11 cellular contexts compared by ENCODE assay signal in genomic region chr20:49584418-49585382, GRCh38. TPM values are rescaled to one million over a fixed set of nuclear protein-coding genes. Genes with fewer than 3 reads are reported as not detected.
A peak's percentile ranks its signal among the peaks of the same experiment; 100 is the strongest.
DNase-seq lines count a peak whose midpoint lies in the region; ATAC-seq and TF ChIP-seq lines count a peak whose summit lies in the region.
"Had no signal": no experiment of that assay in that cellular context is flagged by ENCODE, and none has a peak within 500 bp of the region (broad histone marks: within the 10 kb centered on the region; RNA-seq: fewer than 3 reads in every experiment).

No MANE protein-coding gene starts in this region.

- peaks cover 37% of the 10 kb centered on the region for H3K4me1 ChIP-seq in BLaER1
- peaks cover 0 to 82% (median 20%) of the 10 kb centered on the region in 3 donors for H3K4me1 ChIP-seq in gastroesophageal sphincter
- peaks cover 66% of the 10 kb centered on the region for H3K4me1 ChIP-seq in osteoblast (ENCODE audit: insufficient read depth, low read length)
- H3K4me1 ChIP-seq in HAP-1, result no peaks in the 10 kb centered on the region

- WGBS in gastroesophageal sphincter (ENCODE audit: low coverage in 1 of 2), 2 donors, result 72 to 73% methylated on average over 7 to 13 of the region's 14 CpGs

- TF ChIP-seq CTCF in NB4 (IDR thresholded peaks at IDR 0.05; ENCODE audit: low read depth, low read length), result no peak
- no peak for TF ChIP-seq CTCF in gastroesophageal sphincter (IDR thresholded peaks at IDR 0.05)
- TF ChIP-seq CTCF in osteoblast (IDR thresholded peaks at IDR 0.05; ENCODE audit: extremely low read depth, low read depth, low read length), result no peak
- no peak for TF ChIP-seq CTCF in HFFc6 (IDR thresholded peaks at IDR 0.05)

- in situ Hi-C loops in HAP-1 (cut with MboI; ENCODE audit: low sequenced_read_pairs), result no loop called here

- no peak overlapping the region for H3K4me3 Mint-ChIP-seq in HFFc6
- H3K4me3 Mint-ChIP-seq: activated T-cell treated with anti-CD3 and anti-CD28 coated beads, Interleukin-2, amount 50 U/mL, for 4 hours; CD4-positive, alpha-beta T cell; dendritic cell treated with granulocyte-macrophage colony-stimulating factor and Interleukin-4, amounts not matched to agents 40 ng/mL and 50 ng/mL, for 4 days had no signal

- H3K4me1 Mint-ChIP-seq in HFFc6 (ENCODE audit: low read depth), result peaks cover 72% of the 10 kb centered on the region

- H2AFZ ChIP-seq in osteoblast (ENCODE audit: low read length), result no peak overlapping the region

- no peaks in the 10 kb centered on the region for H3K79me2 ChIP-seq in osteoblast (ENCODE audit: insufficient read depth, low read length)

- peak; percentile 30 for ATAC-seq in gastroesophageal sphincter
- ATAC-seq: activated T-cell treated with anti-CD3 and anti-CD28 coated beads, Interleukin-2, amount 50 U/mL, for 4 hours had no signal

- H3K4me3 ChIP-seq in BLaER1, result no peak overlapping the region
- no peak overlapping the region for H3K4me3 ChIP-seq in NB4 (ENCODE audit: low read depth, low read length)
- no peak overlapping the region for H3K4me3 ChIP-seq in gastroesophageal sphincter
- no peak overlapping the region for H3K4me3 ChIP-seq in osteoblast (ENCODE audit: insufficient read depth, low read length)
- no peak overlapping the region for H3K4me3 ChIP-seq in HAP-1

- no peak overlapping the region for H3K9ac ChIP-seq in BLaER1

- H3K36me3 Mint-ChIP-seq in HFFc6 (ENCODE audit: low read depth), result peaks cover 10% of the 10 kb centered on the region

- H3K4me2 ChIP-seq in BLaER1, result peak overlapping the region; percentile 0; the same call in 1 of the 2 replicates
- no peak overlapping the region for H3K4me2 ChIP-seq in osteoblast (ENCODE audit: insufficient read depth, low read length)

- H3K27ac Mint-ChIP-seq in HFFc6, result no peak overlapping the region
- H3K27ac Mint-ChIP-seq: CD4-positive, alpha-beta T cell had no signal

- DNase-seq in NB4 (ENCODE audit: low read depth) (peak; percentile 51), osteoblast (ENCODE audit: insufficient read length, low spot score, missing footprints) (no peak), HAP-1 (ENCODE audit: low spot score in 2 of 2) (no peak), COLO668 (lab: John Stamatoyannopoulos, UW; ENCODE audit: unreplicated experiment) (no peak), head of caudate nucleus (no peak), HFFc6 (no peak)
- DNase-seq: activated T-cell treated with anti-CD3 and anti-CD28 coated beads, Interleukin-2, amount 50 U/mL, for 4 hours; CD4-positive, alpha-beta T cell had no signal

- H3K27me3 Mint-ChIP-seq in HFFc6 (ENCODE audit: insufficient read depth), result peaks cover 40% of the 10 kb centered on the region

- H3K9me3 Mint-ChIP-seq in HFFc6, result peaks cover 15% of the 10 kb centered on the region

- H3K27me3 ChIP-seq in BLaER1 (no peaks in the 10 kb centered on the region), gastroesophageal sphincter (no peaks in the 10 kb centered on the region), osteoblast (ENCODE audit: insufficient read depth, low read length) (no peaks in the 10 kb centered on the region), HAP-1 (ENCODE audit: low read depth) (no peaks in the 10 kb centered on the region)

- H4K20me1 ChIP-seq in BLaER1 (no peaks in the 10 kb centered on the region), osteoblast (ENCODE audit: insufficient read depth, low read length) (no peaks in the 10 kb centered on the region)

- peaks cover 8% of the 10 kb centered on the region for H3K9me3 ChIP-seq in BLaER1
- H3K9me3 ChIP-seq in gastroesophageal sphincter, result peaks cover 0 to 7% (median 0%) of the 10 kb centered on the region in 3 donors
- H3K9me3 ChIP-seq in osteoblast (ENCODE audit: low read depth, low read length), result peaks cover 4% of the 10 kb centered on the region
- no peaks in the 10 kb centered on the region for H3K9me3 ChIP-seq in HAP-1

- no peak for TF ChIP-seq EP300 in gastroesophageal sphincter (IDR thresholded peaks at IDR 0.05)

- H3K36me3 ChIP-seq in BLaER1, result no peaks in the 10 kb centered on the region
- H3K36me3 ChIP-seq in gastroesophageal sphincter, result no peaks in the 10 kb centered on the region
- H3K36me3 ChIP-seq in osteoblast (ENCODE audit: insufficient read depth, low read length), result no peaks in the 10 kb centered on the region
- no peaks in the 10 kb centered on the region for H3K36me3 ChIP-seq in HAP-1 (replicated peaks)

- no peak overlapping the region; the same call in 1 of the 2 replicates for H3K27ac ChIP-seq in BLaER1
- peak overlapping the region; percentile 26 to 79 (median 76) for H3K27ac ChIP-seq in gastroesophageal sphincter
- peak overlapping the region; percentile 17 for H3K27ac ChIP-seq in osteoblast (ENCODE audit: low read depth, low read length)

- no peak for TF ChIP-seq POLR2A in NB4 (IDR thresholded peaks at IDR 0.05; ENCODE audit: extremely low read depth, insufficient read length)
- TF ChIP-seq POLR2A in gastroesophageal sphincter (IDR thresholded peaks at IDR 0.05), result no peak

- intact Hi-C loops in head of caudate nucleus (cut with DNase I), result no loop called here

RNA-seq across cellular contexts. Expression of gene PTGIS, which starts 16.8 kb away (rescaled TPM):
- total RNA-seq in gastroesophageal sphincter (100 to 1,000 TPM in 3 of 4 donors, 10 to 100 TPM in 1; 75.3 to 169 (median 137) TPM), osteoblast (33.6 and 89.8 TPM in 2 replicates)
- under 1 TPM in 1 of 6 experiments, not detected in 5; 0.05 TPM for total RNA-seq in HFFc6 (2021; fragmentation: NEBNext Ultra II Directional; extraction: Animal tissue kit (Norgen Biotek cat#: 25700))
- total RNA-seq: CD4-positive, alpha-beta T cell had no signal

Comparison
In these comparisons a context has a peak if more than half of its experiments do, and no peak if none do; other contexts are left out.
1. RNA of gene PTGIS, which starts 16.8 kb away (total RNA-seq): 75.3 to 169 TPM in gastroesophageal sphincter and 33.6 to 89.8 TPM in osteoblast; 0.05 TPM in HFFc6; every median in the first group is over 10 times any median in the second.